In the genomic region with DNA sequence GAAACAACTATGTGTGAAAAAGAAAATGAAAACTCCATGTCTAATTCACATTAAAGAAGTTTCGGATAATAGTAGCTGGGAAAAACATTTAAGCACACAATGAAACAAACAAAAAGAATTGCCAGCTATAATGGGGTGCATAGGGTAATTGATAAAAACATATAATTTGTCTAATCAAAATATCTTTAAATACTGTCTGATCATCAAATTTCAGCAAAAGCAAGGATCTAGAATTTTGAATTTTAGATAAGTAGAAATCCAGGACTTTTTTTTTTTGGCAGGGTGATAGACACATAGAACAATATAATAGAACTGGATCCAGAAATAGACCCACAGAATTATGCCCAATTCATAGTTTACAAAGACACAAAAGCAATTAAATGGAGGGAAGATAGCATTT, we compare ENCODE assay signal across 11 cellular contexts.
"Had no signal": no experiment of that assay in that cellular context is flagged by ENCODE, and none has a peak within 500 bp of the region (broad histone marks: within the 10 kb centered on the region; RNA-seq: fewer than 3 reads in every experiment).

No MANE protein-coding gene starts in this region.

- H3K36me3 ChIP-seq: HAP-1 had no signal

- ATAC-seq: GM23338, HCT116 had no signal

- H3K4me1 ChIP-seq: HAP-1 had no signal

- H3K27ac ChIP-seq: GM23248 had no signal

- H3K4me2 ChIP-seq: GM23338 had no signal

- DNase-seq: GM23248, GOT3, H7, H9, HCEC 1CT, HFFc6 had no signal

- H3K9me3 ChIP-seq: HAP-1 had no signal

- H2AFZ ChIP-seq: GM23248, GM23338 had no signal

- FAIRE-seq: H1, H54 had no signal

- H3K9ac ChIP-seq: GM23248 had no signal

- H3K4me3 ChIP-seq: GM23248, GM23338, HAP-1 had no signal
